17 cellular contexts compared by ENCODE assay signal in genomic region chr3:175486255-175486654, GRCh38.
DNase-seq lines count a peak whose midpoint lies in the region; ATAC-seq lines count a peak whose summit lies in the region.
"Had no signal": no experiment of that assay in that cellular context is flagged by ENCODE, and none has a peak within 500 bp of the region (broad histone marks: within the 10 kb centered on the region; RNA-seq: fewer than 3 reads in every experiment).

No MANE protein-coding gene starts in this region.

- H3K27ac Mint-ChIP-seq in stimulated activated memory B cell treated with anti-CD40 and anti-IgM and Interleukin-4, amounts not matched to agents 10 μg/mL and 1 μg/mL and 100 μg/mL, for 72 hours: no peak overlapping the region
- H3K27ac Mint-ChIP-seq: activated CD8-positive, alpha-beta memory T cell treated with anti-CD3 and anti-CD28 coated beads, Interleukin-2, amount 10 ng/mL, durations not matched to agents 7 days and 5 days; activated naive CD4-positive, alpha-beta T cell treated with anti-CD3 and anti-CD28 coated beads for 36 hours; CD8-positive, alpha-beta memory T cell; effector memory CD8-positive, alpha-beta T cell; immature natural killer cell had no signal

- H3K27me3 Mint-ChIP-seq in stimulated activated memory B cell treated with anti-CD40 and anti-IgM and Interleukin-4, amounts not matched to agents 10 μg/mL and 1 μg/mL and 100 μg/mL, for 72 hours: no peaks in the 10 kb centered on the region
- H3K27me3 Mint-ChIP-seq: activated CD8-positive, alpha-beta memory T cell treated with anti-CD3 and anti-CD28 coated beads, Interleukin-2, amount 10 ng/mL, durations not matched to agents 7 days and 5 days; CD8-positive, alpha-beta memory T cell; effector memory CD8-positive, alpha-beta T cell had no signal

- ATAC-seq in GM18858 (IDR thresholded peaks at IDR 0.05; ENCODE audit: unreplicated experiment): peak; percentile 54
- peak; percentile 35 for ATAC-seq in GM21619 (IDR thresholded peaks at IDR 0.05; ENCODE audit: unreplicated experiment)
- peak; percentile 49 for ATAC-seq in HG03159 (IDR thresholded peaks at IDR 0.05; ENCODE audit: unreplicated experiment)
- peak; percentile 16 for ATAC-seq in stimulated activated memory B cell treated with anti-CD40 and anti-IgM and Interleukin-4, amounts not matched to agents 10 μg/mL and 1 μg/mL and 100 μg/mL, for 72 hours
- ATAC-seq in left lobe of liver: no peak
- ATAC-seq: activated CD8-positive, alpha-beta memory T cell treated with anti-CD3 and anti-CD28 coated beads, Interleukin-2, amount 10 ng/mL, durations not matched to agents 7 days and 5 days; effector memory CD8-positive, alpha-beta T cell; gastroesophageal sphincter had no signal

- H3K4me1 Mint-ChIP-seq in stimulated activated memory B cell treated with anti-CD40 and anti-IgM and Interleukin-4, amounts not matched to agents 10 μg/mL and 1 μg/mL and 100 μg/mL, for 72 hours: no peaks in the 10 kb centered on the region
- H3K4me1 Mint-ChIP-seq: activated CD8-positive, alpha-beta memory T cell treated with anti-CD3 and anti-CD28 coated beads, Interleukin-2, amount 10 ng/mL, durations not matched to agents 7 days and 5 days; CD8-positive, alpha-beta memory T cell; immature natural killer cell had no signal

- no peaks in the 10 kb centered on the region for H3K36me3 Mint-ChIP-seq in stimulated activated memory B cell treated with anti-CD40 and anti-IgM and Interleukin-4, amounts not matched to agents 10 μg/mL and 1 μg/mL and 100 μg/mL, for 72 hours
- H3K36me3 Mint-ChIP-seq: activated CD8-positive, alpha-beta memory T cell treated with anti-CD3 and anti-CD28 coated beads, Interleukin-2, amount 10 ng/mL, durations not matched to agents 7 days and 5 days; CD8-positive, alpha-beta memory T cell; immature natural killer cell had no signal

- no peak overlapping the region for H3K4me3 Mint-ChIP-seq in stimulated activated memory B cell treated with anti-CD40 and anti-IgM and Interleukin-4, amounts not matched to agents 10 μg/mL and 1 μg/mL and 100 μg/mL, for 72 hours
- H3K4me3 Mint-ChIP-seq: activated CD8-positive, alpha-beta memory T cell treated with anti-CD3 and anti-CD28 coated beads, Interleukin-2, amount 10 ng/mL, durations not matched to agents 7 days and 5 days; activated naive CD4-positive, alpha-beta T cell treated with anti-CD3 and anti-CD28 coated beads for 36 hours; CD8-positive, alpha-beta memory T cell; effector memory CD8-positive, alpha-beta T cell; immature natural killer cell had no signal

- no peaks in the 10 kb centered on the region for H3K9me3 Mint-ChIP-seq in stimulated activated memory B cell treated with anti-CD40 and anti-IgM and Interleukin-4, amounts not matched to agents 10 μg/mL and 1 μg/mL and 100 μg/mL, for 72 hours

- DNase-seq in left lobe of liver (ENCODE audit: low spot score): no peak
- no peak for DNase-seq in cerebellar nuclear complex (lab: John Stamatoyannopoulos, UW)
- no peak for DNase-seq in NCI-H1417 treated with DMSO at 0.1 percent for 48 hours (lab: John Stamatoyannopoulos, UW)
- DNase-seq: activated CD8-positive, alpha-beta memory T cell treated with anti-CD3 and anti-CD28 coated beads, Interleukin-2, amount 10 ng/mL, durations not matched to agents 7 days and 5 days; activated naive CD4-positive, alpha-beta T cell treated with anti-CD3 and anti-CD28 coated beads for 36 hours; CD8-positive, alpha-beta memory T cell; effector memory CD8-positive, alpha-beta T cell; immature natural killer cell; mesendoderm; MM.1S; NCI-H2171 treated with DMSO at 0.1 percent for 48 hours; stomach had no signal
